ENCODE assay signal across 7 cellular contexts in the genomic region with DNA sequence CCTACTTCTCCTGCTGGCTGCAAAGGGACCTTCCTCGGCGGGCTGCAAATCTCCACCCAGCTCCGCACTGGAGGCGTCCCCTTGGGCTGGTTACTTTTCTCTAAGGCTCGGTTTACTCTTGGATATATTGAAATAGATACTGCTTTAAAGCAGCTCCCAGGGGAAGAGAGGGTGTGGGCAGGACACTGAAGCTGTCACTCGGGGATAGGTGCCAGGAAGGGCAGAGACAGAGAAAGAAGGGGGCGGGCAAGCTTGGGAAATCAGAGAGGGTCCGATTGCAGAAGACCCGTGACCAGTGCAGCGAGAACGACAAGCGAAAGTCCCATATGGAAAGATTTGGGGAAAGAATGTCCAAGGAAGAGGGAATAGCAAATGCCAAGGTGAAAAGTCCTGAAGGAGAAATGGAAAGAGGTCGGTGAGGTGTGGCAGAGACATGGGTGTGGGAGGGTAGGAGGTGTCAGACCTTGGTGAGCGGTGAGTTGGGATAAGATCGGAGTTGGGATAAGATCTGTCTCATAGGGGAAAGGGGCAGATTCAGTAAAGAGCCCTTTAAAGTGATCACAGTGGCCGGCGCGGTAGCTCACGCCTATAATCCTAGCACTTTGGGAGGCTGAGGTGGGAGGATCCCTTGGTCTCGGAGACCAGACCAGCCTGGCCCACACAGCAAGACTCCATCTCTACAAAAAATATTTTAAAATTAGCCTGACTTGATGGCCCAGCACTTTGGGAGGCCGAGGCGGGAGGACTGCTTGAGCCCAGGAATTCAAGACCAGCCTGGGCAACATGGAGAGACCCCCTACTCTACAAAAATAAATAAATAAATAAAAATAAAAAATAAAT. TPM values are rescaled to one million over a fixed set of nuclear protein-coding genes. Genes with fewer than 3 reads are reported as not detected.
A peak's percentile ranks its signal among the peaks of the same experiment; 100 is the strongest.
DNase-seq lines count a peak whose midpoint lies in the region; ATAC-seq and TF ChIP-seq lines count a peak whose summit lies in the region.

No MANE protein-coding gene starts in this region.

- TF ChIP-seq CTCF in IMR-90 (conservative IDR thresholded peaks at IDR 0.05; ENCODE audit: low read depth, low read length) = no peak

- no peak overlapping the region for H2BK15ac ChIP-seq in IMR-90 (ENCODE audit: low read depth, low read length)

- H3K9ac ChIP-seq in IMR-90 (ENCODE audit: low read depth, low read length) (peak overlapping the region; percentile 8), iPS-15b (ENCODE audit: low read depth, low read length) (no peak overlapping the region), subcutaneous abdominal adipose tissue (ENCODE audit: low read length in 5 of 5) (peak overlapping the region in 4 of 5 donors; percentile 63 to 94 (median 88))

- no peak overlapping the region for H4K5ac ChIP-seq in IMR-90 (ENCODE audit: low read depth, low read length)

- H4K20me1 ChIP-seq in IMR-90 (ENCODE audit: insufficient read depth, low read length) = no peaks in the 10 kb centered on the region

- no TSS peak for BruUV-seq in IMR-90 (replicated peaks; lab: Mats Ljungman, UMichigan)

- H3K36me3 Mint-ChIP-seq in activated naive CD8-positive, alpha-beta T cell treated with anti-CD3 and anti-CD28 coated beads, Interleukin-2, amount 50 U/mL, for 24 hours (ENCODE audit: low read depth) = peaks cover 6% of the 10 kb centered on the region

- H3K36me3 ChIP-seq in IMR-90 (ENCODE audit: control insufficient read depth, insufficient read depth, low read length) (peaks cover 9% of the 10 kb centered on the region), iPS-15b (ENCODE audit: control insufficient read depth, insufficient read depth, low read length) (peaks cover 17% of the 10 kb centered on the region), subcutaneous abdominal adipose tissue (ENCODE audit: control insufficient read depth in 5 of 5, insufficient read depth in 5 of 5, low read length in 5 of 5) (peaks cover 0 to 19% (median 12%) of the 10 kb centered on the region in 5 donors)

- intact Hi-C loops in IMR-90 (cut with micrococcal nuclease) = no loop called here

- no peak overlapping the region for H2BK120ac ChIP-seq in IMR-90 (ENCODE audit: low read depth, low read length)

- no peaks in the 10 kb centered on the region for H3K27me3 Mint-ChIP-seq in activated naive CD8-positive, alpha-beta T cell treated with anti-CD3 and anti-CD28 coated beads, Interleukin-2, amount 50 U/mL, for 24 hours

- H3K79me1 ChIP-seq in IMR-90 (ENCODE audit: low read depth in 1 of 2, low read length in 2 of 2) = peaks cover 12 to 32% of the 10 kb centered on the region in 2 experiments; a peak in 3 of 4 replicates

- H2AK5ac ChIP-seq in IMR-90 (ENCODE audit: low read depth, low read length) = no peak overlapping the region

- H2AFZ ChIP-seq in IMR-90 (replicated peaks; ENCODE audit: low read length, poor library complexity) = peak overlapping the region; percentile 98

- H2BK5ac ChIP-seq in IMR-90 (ENCODE audit: low read depth, low read length, poor library complexity, severe bottlenecking) = no peak overlapping the region

- 30% methylated on average over 7 of the region's 22 CpGs; no CpG with 5 or more reads in 1 of the 2 experiments for WGBS in IMR-90 (ENCODE audit: extremely low coverage in 2 of 2, insufficient read length in 1 of 2), 2 experiments

- CTCF ChIA-PET in IMR-90 (lab: Yijun Ruan, JAX) = interaction anchor here (0.7 to 1.1 kb wide), 2 partner anchors 33 to 44 kb away, joined by 3 to 5 read pairs; no protein-coding TSS in a partner anchor

- no peaks in the 10 kb centered on the region for H3K27me3 ChIP-seq in IMR-90 (ENCODE audit: control insufficient read depth, insufficient read depth, low read length)
- peaks cover 8% of the 10 kb centered on the region for H3K27me3 ChIP-seq in iPS-15b (ENCODE audit: control insufficient read depth, insufficient read depth, low read length)
- no peaks in the 10 kb centered on the region for H3K27me3 ChIP-seq in subcutaneous abdominal adipose tissue (ENCODE audit: control insufficient read depth in 5 of 5, insufficient read depth in 4 of 5, low read length in 5 of 5)

- no peak for TF ChIP-seq RAD21 in IMR-90 (IDR thresholded peaks at IDR 0.05; ENCODE audit: low read length)

- H3K4me1 Mint-ChIP-seq in activated naive CD8-positive, alpha-beta T cell treated with anti-CD3 and anti-CD28 coated beads, Interleukin-2, amount 50 U/mL, for 24 hours = peaks cover 28% of the 10 kb centered on the region

- H3K4ac ChIP-seq in IMR-90 (ENCODE audit: low read depth, low read length) = no peak overlapping the region

- peak overlapping the region in 1 of 2 experiments; percentile 61; a peak in 1 of 4 replicates for H4K8ac ChIP-seq in IMR-90 (ENCODE audit: low read depth in 2 of 2, low read length in 2 of 2)

- H3K4me3 ChIP-seq in IMR-90 (ENCODE audit: insufficient read depth, low read depth, low read length) = peak overlapping the region; percentile 90
- peak overlapping the region; percentile 96 for H3K4me3 ChIP-seq in iPS-15b (ENCODE audit: low read depth, low read length)
- H3K4me3 ChIP-seq in subcutaneous abdominal adipose tissue (ENCODE audit: low read depth in 1 of 5, low read length in 5 of 5) = peak overlapping the region; percentile 79 to 97 (median 94)

- dilution Hi-C loops in IMR-90 (cut with HindIII; ENCODE audit: low sequenced_read_pairs, unreplicated experiment) = no loop called here

- in situ Hi-C loops in IMR-90 (cut with MboI; ENCODE audit: low sequenced_read_pairs) = loop anchor here (5.0 kb wide), 1 partner anchor 35 kb away; no protein-coding TSS in a partner anchor

- no peak overlapping the region for H2BK20ac ChIP-seq in IMR-90 (ENCODE audit: low read depth, low read length)

- peak overlapping the region; percentile 44 for H2AK9ac ChIP-seq in IMR-90 (replicated peaks; ENCODE audit: low read depth, low read length, poor library complexity)

- H4K91ac ChIP-seq in IMR-90 (ENCODE audit: insufficient read depth, low read depth, low read length) = no peak overlapping the region

- H3K9me3 ChIP-seq in IMR-90 (ENCODE audit: control insufficient read depth, insufficient read depth, low read length) (no peaks in the 10 kb centered on the region), iPS-15b (ENCODE audit: control insufficient read depth, insufficient read depth, low read length) (no peaks in the 10 kb centered on the region), subcutaneous abdominal adipose tissue (ENCODE audit: control insufficient read depth in 5 of 5, low read length in 5 of 5) (no peaks in the 10 kb centered on the region)

- no peak for ATAC-seq in IMR-90 (ENCODE audit: low read depth)
- no peak for ATAC-seq in activated naive CD8-positive, alpha-beta T cell treated with anti-CD3 and anti-CD28 coated beads, Interleukin-2, amount 50 U/mL, for 24 hours
- ATAC-seq in GM18870 (IDR thresholded peaks at IDR 0.05; ENCODE audit: unreplicated experiment) = no peak
- no peak for ATAC-seq in GM19328 (IDR thresholded peaks at IDR 0.05; ENCODE audit: unreplicated experiment)

- H3K14ac ChIP-seq in IMR-90 (replicated peaks; ENCODE audit: low read depth, low read length) = peak overlapping the region; percentile 4; the same call in 1 of the 2 replicates

- POLR2A ChIA-PET in IMR-90 (lab: Charles Lee; ENCODE audit: unreplicated experiment) = interaction anchor here (0.9 kb wide), 1 partner anchor 11 kb away, joined by 3 read pairs; a partner anchor contains a TSS

- H3K56ac ChIP-seq in IMR-90 (ENCODE audit: extremely low read depth, insufficient read depth, low read length) = no peak overlapping the region

- peak overlapping the region; percentile 72 for H3K27ac Mint-ChIP-seq in activated naive CD8-positive, alpha-beta T cell treated with anti-CD3 and anti-CD28 coated beads, Interleukin-2, amount 50 U/mL, for 24 hours

- H3K9me3 Mint-ChIP-seq in activated naive CD8-positive, alpha-beta T cell treated with anti-CD3 and anti-CD28 coated beads, Interleukin-2, amount 50 U/mL, for 24 hours = no peaks in the 10 kb centered on the region

- H3K27ac ChIP-seq in IMR-90 (ENCODE audit: insufficient read depth, low read length) (no peak overlapping the region), subcutaneous abdominal adipose tissue (ENCODE audit: low read depth, low read length) (no peak overlapping the region)

- no peak overlapping the region for H3K18ac ChIP-seq in IMR-90 (ENCODE audit: low read depth, low read length)

- H3K9me1 ChIP-seq in IMR-90 (ENCODE audit: insufficient read depth, low read length) = peaks cover 9% of the 10 kb centered on the region

- peak overlapping the region; percentile 85 for H3K4me3 Mint-ChIP-seq in activated naive CD8-positive, alpha-beta T cell treated with anti-CD3 and anti-CD28 coated beads, Interleukin-2, amount 50 U/mL, for 24 hours

- no peak for TF ChIP-seq POLR2A in IMR-90 (IDR thresholded peaks at IDR 0.05; ENCODE audit: low read depth, low read length)

- H3K23ac ChIP-seq in IMR-90 (ENCODE audit: low read depth, low read length) = 0 out of 2 replicates have a peak overlapping the region, but pooled peaks have one; percentile 37

- H3K4me2 ChIP-seq in IMR-90 (ENCODE audit: low read depth, low read length) = peak overlapping the region; percentile 85

- DNase-seq in IMR-90 = no peak
- DNase-seq in activated naive CD8-positive, alpha-beta T cell treated with anti-CD3 and anti-CD28 coated beads, Interleukin-2, amount 50 U/mL, for 24 hours = no peak
- no peak for DNase-seq in activated CD4-positive, CD25-positive, alpha-beta regulatory T cell treated with anti-CD3 and anti-CD28 coated beads, Interleukin-2, amount 50 U/mL, for 72 hours

- peaks cover 9% of the 10 kb centered on the region for H3K4me1 ChIP-seq in IMR-90 (ENCODE audit: control insufficient read depth, insufficient read depth, low read length)
- peaks cover 8% of the 10 kb centered on the region for H3K4me1 ChIP-seq in iPS-15b (ENCODE audit: control insufficient read depth, insufficient read depth, low read length)
- peaks cover 11 to 45% (median 43%) of the 10 kb centered on the region in 5 donors for H3K4me1 ChIP-seq in subcutaneous abdominal adipose tissue (ENCODE audit: control insufficient read depth in 5 of 5, insufficient read depth in 5 of 5, low read length in 5 of 5)

RNA-seq across cellular contexts. Expression of a gene that starts 0.6 kb away (rescaled TPM):
- total RNA-seq in IMR-90 (2012; rRNA removed) = not detected in 2 replicates
- polyA plus RNA-seq in IMR-90 (2012; rRNA removed) = 0.68 and 0.90 TPM in 2 replicates
- not detected in 2 replicates for polyA plus RNA-seq in IMR-90 (2012; cell fraction: cytosol; rRNA removed)
- polyA plus RNA-seq in IMR-90 (2012; cell fraction: nucleus; rRNA removed; ENCODE audit: low replicate concordance) = 0.73 TPM in 1 of 2 replicates, not detected in the other

RNA-seq across cellular contexts. Expression of a gene that starts 0.9 kb away (rescaled TPM):
- 351 and 371 TPM in 2 replicates for total RNA-seq in IMR-90 (2012; rRNA removed)
- 378 and 383 TPM in 2 replicates for polyA plus RNA-seq in IMR-90 (2012; rRNA removed)
- 593 and 596 TPM in 2 replicates for polyA plus RNA-seq in IMR-90 (2012; cell fraction: cytosol; rRNA removed)
- 149 and 228 TPM in 2 replicates for polyA plus RNA-seq in IMR-90 (2012; cell fraction: nucleus; rRNA removed; ENCODE audit: low replicate concordance)

RNA-seq across cellular contexts. Expression of a gene that starts 3.9 kb away (rescaled TPM):
- total RNA-seq in IMR-90 (2012; rRNA removed) = 44.6 and 45.5 TPM in 2 replicates
- polyA plus RNA-seq in IMR-90 (2012; rRNA removed) = 34.9 and 39.4 TPM in 2 replicates
- polyA plus RNA-seq in IMR-90 (2012; cell fraction: cytosol; rRNA removed) = 25.7 and 52.6 TPM in 2 replicates
- 20.0 and 25.4 TPM in 2 replicates for polyA plus RNA-seq in IMR-90 (2012; cell fraction: nucleus; rRNA removed; ENCODE audit: low replicate concordance)

RNA-seq across cellular contexts. Expression of a gene that starts 11.2 kb away (rescaled TPM):
- total RNA-seq in IMR-90 (2012; rRNA removed) = 20.8 and 32.8 TPM in 2 replicates
- polyA plus RNA-seq in IMR-90 (2012; rRNA removed) = 109 and 141 TPM in 2 replicates
- 306 and 706 TPM in 2 replicates for polyA plus RNA-seq in IMR-90 (2012; cell fraction: cytosol; rRNA removed)
- 702 and 1,034 TPM in 2 replicates for polyA plus RNA-seq in IMR-90 (2012; cell fraction: nucleus; rRNA removed; ENCODE audit: low replicate concordance)

RNA-seq across cellular contexts. Expression of a gene that starts 27.1 kb away (rescaled TPM):
- total RNA-seq in IMR-90 (2012; rRNA removed) = 7.5 and 8.1 TPM in 2 replicates
- polyA plus RNA-seq in IMR-90 (2012; rRNA removed) = 11.0 and 21.6 TPM in 2 replicates
- polyA plus RNA-seq in IMR-90 (2012; cell fraction: cytosol; rRNA removed) = 8.9 and 9.7 TPM in 2 replicates
- polyA plus RNA-seq in IMR-90 (2012; cell fraction: nucleus; rRNA removed; ENCODE audit: low replicate concordance) = 97.7 and 107 TPM in 2 replicates
